ENCODE assay signal across 23 cellular contexts in the genomic region with DNA sequence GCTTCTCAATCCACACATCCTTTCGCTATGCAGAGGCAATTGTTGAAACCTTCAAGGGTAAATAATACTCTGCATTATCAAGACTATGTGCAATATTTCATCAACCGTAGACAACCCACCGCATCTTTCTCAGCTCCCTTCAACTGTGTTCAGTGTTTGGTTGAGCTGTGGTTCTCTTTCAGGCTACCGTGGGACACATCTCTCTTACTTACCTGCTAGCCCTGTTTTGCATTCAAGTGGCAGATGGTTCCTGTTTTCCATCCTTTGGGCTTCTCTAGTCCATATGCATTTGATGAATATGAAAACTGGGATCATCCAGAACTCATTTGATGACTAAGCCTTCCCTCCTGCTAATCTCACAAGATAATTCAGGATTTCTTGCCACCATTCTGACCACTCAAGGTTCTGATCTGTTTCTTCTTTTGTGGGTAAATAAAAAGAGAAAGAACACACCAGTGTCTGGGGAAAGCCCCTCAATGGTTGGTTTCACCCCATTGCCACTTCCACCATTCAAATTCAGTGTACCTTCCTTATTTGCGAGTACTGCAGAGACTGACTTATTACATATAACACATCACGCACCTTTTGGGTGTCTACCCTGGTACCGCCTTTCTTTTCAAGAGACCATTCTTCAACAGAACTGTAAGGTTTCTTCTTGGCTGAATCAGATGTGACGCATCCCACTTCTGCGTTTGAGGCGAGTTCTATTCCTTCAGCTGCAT.
"Had no signal": no experiment of that assay in that cellular context is flagged by ENCODE, and none has a peak within 500 bp of the region (broad histone marks: within the 10 kb centered on the region; RNA-seq: fewer than 3 reads in every experiment).

No MANE protein-coding gene starts in this region.

- H3K27ac Mint-ChIP-seq: activated naive CD4-positive, alpha-beta T cell treated with anti-CD3 and anti-CD28 coated beads, Interleukin-2, amount 50 U/mL, for 24 hours; natural killer cell treated with Interleukin-12 subunit alpha and Interleukin-12 subunit beta and Interleukin-15 and Interleukin-18, amount 100 ng/mL, for 72 hours; stimulated activated effector memory CD8-positive, alpha-beta T cell treated with anti-CD3 and anti-CD28 coated beads, Interleukin-12 subunit alpha, Interleukin-12 subunit beta, amount 100 ng/mL, for 72 hours had no signal

- H3K4me2 ChIP-seq: hepatocyte, smooth muscle cell had no signal

- H3K79me2 ChIP-seq: hepatocyte had no signal

- ATAC-seq: natural killer cell treated with Interleukin-12 subunit alpha and Interleukin-12 subunit beta and Interleukin-15 and Interleukin-18, amount 100 ng/mL, for 72 hours; sciatic nerve; stimulated activated effector memory CD8-positive, alpha-beta T cell treated with anti-CD3 and anti-CD28 coated beads, Interleukin-12 subunit alpha, Interleukin-12 subunit beta, amount 100 ng/mL, for 72 hours had no signal

- H3K36me3 Mint-ChIP-seq: activated naive CD4-positive, alpha-beta T cell treated with anti-CD3 and anti-CD28 coated beads, Interleukin-2, amount 50 U/mL, for 24 hours; natural killer cell treated with Interleukin-12 subunit alpha and Interleukin-12 subunit beta and Interleukin-15 and Interleukin-18, amount 100 ng/mL, for 72 hours; stimulated activated effector memory CD8-positive, alpha-beta T cell treated with anti-CD3 and anti-CD28 coated beads, Interleukin-12 subunit alpha, Interleukin-12 subunit beta, amount 100 ng/mL, for 72 hours had no signal

- H3K9me3 ChIP-seq: thoracic aorta had no signal

- H3K27ac ChIP-seq: cardiac muscle cell, hepatocyte, thoracic aorta, VCaP had no signal

- H3K36me3 ChIP-seq: cardiac muscle cell had no signal

- H3K9me3 Mint-ChIP-seq: activated naive CD4-positive, alpha-beta T cell treated with anti-CD3 and anti-CD28 coated beads, Interleukin-2, amount 50 U/mL, for 24 hours; natural killer cell treated with Interleukin-12 subunit alpha and Interleukin-12 subunit beta and Interleukin-15 and Interleukin-18, amount 100 ng/mL, for 72 hours had no signal

- DNase-seq: activated CD4-positive, alpha-beta T cell treated with anti-CD3 and anti-CD28 coated beads for 1 hour; activated CD8-positive, alpha-beta memory T cell treated with anti-CD3 and anti-CD28 coated beads for 24 hours; activated CD8-positive, alpha-beta memory T cell treated with anti-CD3 and anti-CD28 coated beads, Interleukin-2, amount 50 U/mL, for 48 hours; activated effector memory CD4-positive, alpha-beta T cell treated with Interleukin-2 at 50 U/mL for 16 hours; activated T-cell treated with anti-CD3 and anti-CD28 coated beads, Interleukin-2, amount 50 U/mL, for 48 hours; dermis blood vessel endothelial cell; effector memory CD4-positive, alpha-beta T cell; foreskin fibroblast; left cardiac atrium; mesendoderm; nucleus accumbens; stimulated activated CD4-positive, alpha-beta T cell treated with anti-CD3 and anti-CD28 coated beads, Interleukin-4, amount 100 ng/mL, for 24 hours; T-helper 2 cell had no signal

- H2AFZ ChIP-seq: hepatocyte had no signal

- H3K27me3 ChIP-seq: cardiac muscle cell, hepatocyte had no signal

- H3K4me3 Mint-ChIP-seq: activated naive CD4-positive, alpha-beta T cell treated with anti-CD3 and anti-CD28 coated beads, Interleukin-2, amount 50 U/mL, for 24 hours; natural killer cell treated with Interleukin-12 subunit alpha and Interleukin-12 subunit beta and Interleukin-15 and Interleukin-18, amount 100 ng/mL, for 72 hours; stimulated activated effector memory CD8-positive, alpha-beta T cell treated with anti-CD3 and anti-CD28 coated beads, Interleukin-12 subunit alpha, Interleukin-12 subunit beta, amount 100 ng/mL, for 72 hours had no signal

- FAIRE-seq: islet of Langerhans had no signal

- H3K4me3 ChIP-seq: cardiac muscle cell, hepatocyte, smooth muscle cell, thoracic aorta had no signal

- H3K4me1 Mint-ChIP-seq: activated naive CD4-positive, alpha-beta T cell treated with anti-CD3 and anti-CD28 coated beads, Interleukin-2, amount 50 U/mL, for 24 hours; stimulated activated effector memory CD8-positive, alpha-beta T cell treated with anti-CD3 and anti-CD28 coated beads, Interleukin-12 subunit alpha, Interleukin-12 subunit beta, amount 100 ng/mL, for 72 hours had no signal
